Comparison of ENCODE assay signal across 21 cellular contexts in genomic region chr7:132309102-132309805, GRCh38.
A peak's percentile ranks its signal among the peaks of the same experiment; 100 is the strongest.
DNase-seq lines count a peak whose midpoint lies in the region; ATAC-seq and TF ChIP-seq lines count a peak whose summit lies in the region.
"Had no signal": no experiment of that assay in that cellular context is flagged by ENCODE, and none has a peak within 500 bp of the region (broad histone marks: within the 10 kb centered on the region; RNA-seq: fewer than 3 reads in every experiment).

No MANE protein-coding gene starts in this region.

- no peaks in the 10 kb centered on the region for H3K36me3 ChIP-seq in DND-41 (ENCODE audit: insufficient read depth, low read length)
- no peaks in the 10 kb centered on the region for H3K36me3 ChIP-seq in SJCRH30
- no peaks in the 10 kb centered on the region for H3K36me3 ChIP-seq in ascending aorta
- no peaks in the 10 kb centered on the region for H3K36me3 ChIP-seq in OCI-LY7 (ENCODE audit: insufficient read depth, low read length)
- H3K36me3 ChIP-seq: HAP-1 had no signal

- CTCF ChIA-PET in activated CD4-positive, alpha-beta memory T cell treated with anti-CD3 and anti-CD28 coated beads, Interleukin-2, amount 10 ng/mL, durations not matched to agents 7 days and 5 days (lab: Charles Lee), result interaction anchor here (0.9 to 2.5 kb wide), 3 partner anchors 9 to 274 kb away, joined by 3 to 15 read pairs (median 9); no protein-coding TSS in a partner anchor
- CTCF ChIA-PET in activated CD4-positive, alpha-beta memory T cell treated with anti-CD3 and anti-CD28 coated beads for 36 hours (lab: Charles Lee), result interaction anchor here (1.8 to 2.4 kb wide), 2 partner anchors 10 to 271 kb away, joined by 5 to 12 read pairs; no protein-coding TSS in a partner anchor
- CTCF ChIA-PET in OCI-LY7 (lab: Charles Lee; ENCODE audit: unreplicated experiment), result no interaction called here

- H3K4me1 ChIP-seq in DND-41 (ENCODE audit: insufficient read depth, low read length) (no peaks in the 10 kb centered on the region), SJCRH30 (peaks cover 42% of the 10 kb centered on the region), ascending aorta (no peaks in the 10 kb centered on the region), OCI-LY7 (ENCODE audit: insufficient read depth, low read length, poor library complexity, severe bottlenecking) (no peaks in the 10 kb centered on the region)
- H3K4me1 ChIP-seq: A549, HAP-1 had no signal

- H4K20me1 ChIP-seq in DND-41 (ENCODE audit: insufficient read depth, low read length) (0 out of 2 replicates have a peak, but pooled peaks cover 2% of the 10 kb centered on the region), OCI-LY7 (ENCODE audit: insufficient read depth, low read length) (no peaks in the 10 kb centered on the region; the same call in 1 of the 2 replicates)

- TF ChIP-seq CTCF in DND-41 (IDR thresholded peaks at IDR 0.05; ENCODE audit: borderline replicate concordance, extremely low read depth, low read length, poor library complexity, severe bottlenecking) (no peak), glutamatergic neuron (IDR thresholded peaks at IDR 0.05; ENCODE audit: partially characterized antibody, unreplicated experiment) (no peak), ascending aorta (IDR thresholded peaks at IDR 0.05) (no peak), OCI-LY7 (conservative IDR thresholded peaks at IDR 0.05; ENCODE audit: low read length) (no peak)

- H3K36me3 Mint-ChIP-seq in activated CD4-positive, alpha-beta memory T cell treated with anti-CD3 and anti-CD28 coated beads, Interleukin-2, amount 10 ng/mL, durations not matched to agents 7 days and 5 days (ENCODE audit: low read depth), result no peaks in the 10 kb centered on the region
- H3K36me3 Mint-ChIP-seq in activated CD4-positive, alpha-beta memory T cell treated with anti-CD3 and anti-CD28 coated beads for 36 hours, result no peaks in the 10 kb centered on the region
- no peaks in the 10 kb centered on the region for H3K36me3 Mint-ChIP-seq in glutamatergic neuron (ENCODE audit: unreplicated experiment)

- no peak overlapping the region for H3K27ac ChIP-seq in DND-41 (ENCODE audit: low read length)
- H3K27ac ChIP-seq in SJCRH30, result no peak overlapping the region
- no peak overlapping the region for H3K27ac ChIP-seq in ascending aorta
- no peak overlapping the region for H3K27ac ChIP-seq in OCI-LY7 (ENCODE audit: low read depth, low read length, poor library complexity, severe bottlenecking)
- H3K27ac ChIP-seq: A549, C4-2B, HL-60 had no signal

- POLR2A ChIA-PET in activated CD4-positive, alpha-beta memory T cell treated with anti-CD3 and anti-CD28 coated beads, Interleukin-2, amount 10 ng/mL, durations not matched to agents 7 days and 5 days (lab: Charles Lee), result no interaction called here
- POLR2A ChIA-PET in activated CD4-positive, alpha-beta memory T cell treated with anti-CD3 and anti-CD28 coated beads for 36 hours (lab: Charles Lee), result no interaction called here
- POLR2A ChIA-PET in OCI-LY7 (lab: Charles Lee), result interaction anchor here (0.6 to 0.7 kb wide), 2 partner anchors 833 to 1420 kb away, joined by 3 read pairs; no protein-coding TSS in a partner anchor

- H3K4me3 ChIP-seq in DND-41 (ENCODE audit: low read depth in 1 of 2, low read length in 2 of 2) (no peak overlapping the region), SJCRH30 (no peak overlapping the region), ascending aorta (no peak overlapping the region), OCI-LY7 (ENCODE audit: low read depth, low read length, poor library complexity, severe bottlenecking) (no peak overlapping the region)
- H3K4me3 ChIP-seq: A549, HAP-1 had no signal

- DNase-seq in activated CD4-positive, alpha-beta memory T cell treated with anti-CD3 and anti-CD28 coated beads, Interleukin-2, amount 10 ng/mL, durations not matched to agents 7 days and 5 days, result peak; percentile 39
- no peak for DNase-seq in activated CD4-positive, alpha-beta memory T cell treated with anti-CD3 and anti-CD28 coated beads for 36 hours
- DNase-seq in DND-41 (peak; percentile 10), SJCRH30 (peak; percentile 53 to 74), glutamatergic neuron (no peak), ascending aorta (ENCODE audit: low spot score in 2 of 2) (no peak), OCI-LY7 (ENCODE audit: low spot score) (no peak), nucleus accumbens (lab: John Stamatoyannopoulos, UW) (no peak)
- DNase-seq: IMR-90; NCI-H1092 treated with DMSO at 0.1 percent for 48 hours; NCI-H146; NCI-H2029 treated with DMSO at 0.1 percent for 48 hours; NCI-H446 treated with DMSO at 0.1 percent for 48 hours; NCI-H69; NK-92 treated with Interleukin-12 subunit alpha and Interleukin-12 subunit beta, amount 100 ng/mL, for 24 hours; SHP77; SK-N-SH had no signal

- no peak overlapping the region for H3K9ac ChIP-seq in DND-41 (ENCODE audit: low read depth, low read length)
- H3K9ac ChIP-seq: SK-N-SH had no signal

- H2AFZ ChIP-seq in DND-41 (ENCODE audit: low read depth, low read length) (no peak overlapping the region), OCI-LY7 (ENCODE audit: low read length) (no peak overlapping the region)

- no peaks in the 10 kb centered on the region for H3K9me2 ChIP-seq in OCI-LY7 (ENCODE audit: insufficient read depth, low read length)
- H3K9me2 ChIP-seq: SK-N-SH had no signal

- peaks cover 10% of the 10 kb centered on the region for H3K4me1 Mint-ChIP-seq in activated CD4-positive, alpha-beta memory T cell treated with anti-CD3 and anti-CD28 coated beads, Interleukin-2, amount 10 ng/mL, durations not matched to agents 7 days and 5 days
- H3K4me1 Mint-ChIP-seq in activated CD4-positive, alpha-beta memory T cell treated with anti-CD3 and anti-CD28 coated beads for 36 hours (ENCODE audit: low read depth), result no peaks in the 10 kb centered on the region
- peaks cover 11% of the 10 kb centered on the region for H3K4me1 Mint-ChIP-seq in glutamatergic neuron (ENCODE audit: low read depth, unreplicated experiment)

- peaks cover 21% of the 10 kb centered on the region for H3K27me3 Mint-ChIP-seq in activated CD4-positive, alpha-beta memory T cell treated with anti-CD3 and anti-CD28 coated beads, Interleukin-2, amount 10 ng/mL, durations not matched to agents 7 days and 5 days
- H3K27me3 Mint-ChIP-seq in activated CD4-positive, alpha-beta memory T cell treated with anti-CD3 and anti-CD28 coated beads for 36 hours, result peaks cover 13% of the 10 kb centered on the region
- H3K27me3 Mint-ChIP-seq in glutamatergic neuron (ENCODE audit: unreplicated experiment), result peaks cover 5% of the 10 kb centered on the region

- ATAC-seq in DND-41 (ENCODE audit: insufficient read depth, low read depth), result peak; percentile 42; the same call in 1 of the 3 replicates
- ATAC-seq: A549 had no signal

- no peaks in the 10 kb centered on the region for H3K79me2 ChIP-seq in DND-41 (ENCODE audit: insufficient read depth, low read length)
- H3K79me2 ChIP-seq in OCI-LY7 (ENCODE audit: insufficient read depth, low read depth, low read length), result no peaks in the 10 kb centered on the region

- intact Hi-C loops in activated CD4-positive, alpha-beta memory T cell treated with anti-CD3 and anti-CD28 coated beads for 36 hours (cut with micrococcal nuclease), result no loop called here
- intact Hi-C loops in ascending aorta (cut with DNase I), result no loop called here
- intact Hi-C loops in OCI-LY7 (cut with micrococcal nuclease; ENCODE audit: unreplicated experiment), result no loop called here

- no peaks in the 10 kb centered on the region for H3K9me3 ChIP-seq in DND-41 (ENCODE audit: insufficient read depth, low read length, severe bottlenecking)
- H3K9me3 ChIP-seq in SJCRH30 (replicated peaks), result no peaks in the 10 kb centered on the region
- no peaks in the 10 kb centered on the region for H3K9me3 ChIP-seq in ascending aorta
- H3K9me3 ChIP-seq in OCI-LY7 (ENCODE audit: low read length), result no peaks in the 10 kb centered on the region
- H3K9me3 ChIP-seq: A549, HAP-1, SK-N-SH had no signal

- H3K27ac Mint-ChIP-seq in activated CD4-positive, alpha-beta memory T cell treated with anti-CD3 and anti-CD28 coated beads, Interleukin-2, amount 10 ng/mL, durations not matched to agents 7 days and 5 days, result no peak overlapping the region
- H3K27ac Mint-ChIP-seq in activated CD4-positive, alpha-beta memory T cell treated with anti-CD3 and anti-CD28 coated beads for 36 hours, result no peak overlapping the region
- no peak overlapping the region for H3K27ac Mint-ChIP-seq in glutamatergic neuron (ENCODE audit: unreplicated experiment)

- no peak overlapping the region for H3K4me3 Mint-ChIP-seq in activated CD4-positive, alpha-beta memory T cell treated with anti-CD3 and anti-CD28 coated beads, Interleukin-2, amount 10 ng/mL, durations not matched to agents 7 days and 5 days
- H3K4me3 Mint-ChIP-seq in activated CD4-positive, alpha-beta memory T cell treated with anti-CD3 and anti-CD28 coated beads for 36 hours, result no peak overlapping the region
- H3K4me3 Mint-ChIP-seq in glutamatergic neuron (ENCODE audit: unreplicated experiment), result peak overlapping the region; percentile 38

- no peaks in the 10 kb centered on the region for H3K9me3 Mint-ChIP-seq in activated CD4-positive, alpha-beta memory T cell treated with anti-CD3 and anti-CD28 coated beads, Interleukin-2, amount 10 ng/mL, durations not matched to agents 7 days and 5 days
- no peaks in the 10 kb centered on the region for H3K9me3 Mint-ChIP-seq in activated CD4-positive, alpha-beta memory T cell treated with anti-CD3 and anti-CD28 coated beads for 36 hours
- peaks cover 1% of the 10 kb centered on the region for H3K9me3 Mint-ChIP-seq in glutamatergic neuron (ENCODE audit: unreplicated experiment)

- no TSS peak for BruUV-seq in OCI-LY7 (replicated peaks; lab: Mats Ljungman, UMichigan)

- H3K4me2 ChIP-seq in DND-41 (ENCODE audit: insufficient read depth, low read length), result no peak overlapping the region
- no peak overlapping the region for H3K4me2 ChIP-seq in OCI-LY7 (ENCODE audit: low read length)
- H3K4me2 ChIP-seq: A549, SK-N-SH had no signal

- H3K27me3 ChIP-seq in DND-41 (ENCODE audit: insufficient read depth, low read length, poor library complexity) (peaks cover 7% of the 10 kb centered on the region), SJCRH30 (no peaks in the 10 kb centered on the region), ascending aorta (no peaks in the 10 kb centered on the region)

Comparison
In these comparisons a context has a peak if more than half of its experiments do, and no peak if none do; other contexts are left out.
1. DNase-seq: peak in activated CD4-positive, alpha-beta memory T cell treated with anti-CD3 and anti-CD28 coated beads, Interleukin-2, amount 10 ng/mL, durations not matched to agents 7 days and 5 days (single experiment), DND-41 (single experiment) and SJCRH30 (2 of 2); none in activated CD4-positive, alpha-beta memory T cell treated with anti-CD3 and anti-CD28 coated beads for 36 hours (single experiment), glutamatergic neuron (single experiment), ascending aorta (0 of 2), OCI-LY7 (single experiment) and nucleus accumbens (0 of 56).